ENCODE assay signal across 35 cellular contexts in genomic region chr9:92033307-92033706, GRCh38.
"Had no signal": no experiment of that assay in that cellular context is flagged by ENCODE, and none has a peak within 500 bp of the region (broad histone marks: within the 10 kb centered on the region; RNA-seq: fewer than 3 reads in every experiment).

No MANE protein-coding gene starts in this region.

- H3K4me1 Mint-ChIP-seq: activated naive CD4-positive, alpha-beta T cell treated with anti-CD3 and anti-CD28 coated beads, Interleukin-2, amount 10 ng/mL, durations not matched to agents 7 days and 5 days; activated naive CD4-positive, alpha-beta T cell treated with anti-CD3 and anti-CD28 coated beads, Interleukin-2, amount 50 U/mL, for 24 hours; activated naive CD8-positive, alpha-beta T cell treated with anti-CD3 and anti-CD28 coated beads for 36 hours; activated naive CD8-positive, alpha-beta T cell treated with anti-CD3 and anti-CD28 coated beads, Interleukin-2, amount 10 ng/mL, durations not matched to agents 7 days and 5 days; activated naive CD8-positive, alpha-beta T cell treated with anti-CD3 and anti-CD28 coated beads, Interleukin-2, amount 50 U/mL, for 24 hours; activated T-helper 17 cell treated with anti-CD3 and anti-CD28 coated beads, Interleukin-2, amount 50 U/mL, for 72 hours; central memory CD8-positive, alpha-beta T cell had no signal

- H3K4me3 Mint-ChIP-seq: activated naive CD4-positive, alpha-beta T cell treated with anti-CD3 and anti-CD28 coated beads for 36 hours; activated naive CD4-positive, alpha-beta T cell treated with anti-CD3 and anti-CD28 coated beads, Interleukin-2, amount 10 ng/mL, durations not matched to agents 7 days and 5 days; activated naive CD4-positive, alpha-beta T cell treated with anti-CD3 and anti-CD28 coated beads, Interleukin-2, amount 50 U/mL, for 24 hours; activated naive CD8-positive, alpha-beta T cell; activated naive CD8-positive, alpha-beta T cell treated with anti-CD3 and anti-CD28 coated beads for 36 hours; activated naive CD8-positive, alpha-beta T cell treated with anti-CD3 and anti-CD28 coated beads, Interleukin-2, amount 10 ng/mL, durations not matched to agents 7 days and 5 days; activated naive CD8-positive, alpha-beta T cell treated with anti-CD3 and anti-CD28 coated beads, Interleukin-2, amount 50 U/mL, for 24 hours; activated T-cell treated with anti-CD3 and anti-CD28 coated beads, Interleukin-2, amount 50 U/mL, for 24 hours; activated T-cell treated with anti-CD3 and anti-CD28 coated beads, Interleukin-2, amount 50 U/mL, for 4 hours; activated T-cell treated with anti-CD3 and anti-CD28 coated beads, Interleukin-2, amount 50 U/mL, for 72 hours; activated T-helper 1 cell treated with anti-CD3 and anti-CD28 coated beads, Interleukin-12 subunit alpha, Interleukin-12 subunit beta, Interleukin-2, Interleukin-4 antibody, amounts not matched to agents 30 ng/mL and 10 ng/mL and 1 ng/mL, durations not matched to agents 14 hours and 24 hours and 36 hours; activated T-helper 17 cell treated with anti-CD3 and anti-CD28 coated beads, Interleukin-2, amount 50 U/mL, for 72 hours; brain; central memory CD8-positive, alpha-beta T cell had no signal

- DNase-seq: activated effector memory CD4-positive, alpha-beta T cell treated with anti-CD3 and anti-CD28 coated beads, Interleukin-2, amount 50 U/mL, for 16 hours; activated effector memory CD4-positive, alpha-beta T cell treated with Interleukin-2 at 50 U/mL for 16 hours; activated gamma-delta T cell; activated gamma-delta T cell treated with Interleukin-2 at 50 U/mL for 16 hours; activated naive CD4-positive, alpha-beta T cell; activated naive CD4-positive, alpha-beta T cell treated with anti-CD3 and anti-CD28 coated beads for 36 hours; activated naive CD4-positive, alpha-beta T cell treated with anti-CD3 and anti-CD28 coated beads, Interleukin-2, amount 10 ng/mL, durations not matched to agents 7 days and 5 days; activated naive CD4-positive, alpha-beta T cell treated with anti-CD3 and anti-CD28 coated beads, Interleukin-2, amount 50 U/mL, for 16 hours; activated naive CD4-positive, alpha-beta T cell treated with Interleukin-2 at 50 U/mL for 16 hours; activated naive CD8-positive, alpha-beta T cell treated with anti-CD3 and anti-CD28 coated beads for 36 hours; activated naive CD8-positive, alpha-beta T cell treated with anti-CD3 and anti-CD28 coated beads, Interleukin-2, amount 10 ng/mL, durations not matched to agents 7 days and 5 days; activated naive CD8-positive, alpha-beta T cell treated with anti-CD3 and anti-CD28 coated beads, Interleukin-2, amount 50 U/mL, for 24 hours; activated T-cell treated with anti-CD3 and anti-CD28 coated beads, Interleukin-2, amount 50 U/mL, for 1 hour; activated T-cell treated with anti-CD3 and anti-CD28 coated beads, Interleukin-2, amount 50 U/mL, for 24 hours; activated T-cell treated with anti-CD3 and anti-CD28 coated beads, Interleukin-2, amount 50 U/mL, for 4 hours; activated T-cell treated with anti-CD3 and anti-CD28 coated beads, Interleukin-2, amount 50 U/mL, for 48 hours; activated T-cell treated with anti-CD3 and anti-CD28 coated beads, Interleukin-2, amount 50 U/mL, for 72 hours; adrenal gland; amniotic stem cell; amygdala; anterior cingulate cortex; aorta; body of pancreas; brain microvascular endothelial cell; caudate nucleus; central memory CD4-positive, alpha-beta T cell; cerebellar nuclear complex had no signal

- H3K9me3 Mint-ChIP-seq: activated naive CD4-positive, alpha-beta T cell treated with anti-CD3 and anti-CD28 coated beads for 36 hours; activated naive CD4-positive, alpha-beta T cell treated with anti-CD3 and anti-CD28 coated beads, Interleukin-2, amount 10 ng/mL, durations not matched to agents 7 days and 5 days; activated naive CD4-positive, alpha-beta T cell treated with anti-CD3 and anti-CD28 coated beads, Interleukin-2, amount 50 U/mL, for 24 hours; activated naive CD4-positive, alpha-beta T cell treated with anti-CD3 and anti-CD28 coated beads, Interleukin-2, amount 50 U/mL, for 72 hours; activated naive CD8-positive, alpha-beta T cell treated with anti-CD3 and anti-CD28 coated beads for 36 hours; activated naive CD8-positive, alpha-beta T cell treated with anti-CD3 and anti-CD28 coated beads, Interleukin-2, amount 10 ng/mL, durations not matched to agents 7 days and 5 days; activated naive CD8-positive, alpha-beta T cell treated with anti-CD3 and anti-CD28 coated beads, Interleukin-2, amount 50 U/mL, for 24 hours; activated T-cell treated with anti-CD3 and anti-CD28 coated beads, Interleukin-2, amount 50 U/mL, for 24 hours; activated T-cell treated with anti-CD3 and anti-CD28 coated beads, Interleukin-2, amount 50 U/mL, for 4 hours; activated T-cell treated with anti-CD3 and anti-CD28 coated beads, Interleukin-2, amount 50 U/mL, for 72 hours; activated T-helper 1 cell treated with anti-CD3 and anti-CD28 coated beads, Interleukin-12 subunit alpha, Interleukin-12 subunit beta, Interleukin-2, Interleukin-4 antibody, amounts not matched to agents 30 ng/mL and 10 ng/mL and 1 ng/mL, durations not matched to agents 14 hours and 24 hours and 36 hours; activated T-helper 17 cell treated with anti-CD3 and anti-CD28 coated beads, Interleukin-2, amount 50 U/mL, for 72 hours; activated T-helper 2 cell treated with anti-CD3 and anti-CD28 coated beads, Interferon-gamma antibody, Interleukin-2, Interleukin-4, amounts not matched to agents 10 μg/mL and 5 μg/mL and 100 μg/mL, durations not matched to agents 14 hours and 24 hours and 36 hours; brain; central memory CD8-positive, alpha-beta T cell had no signal

- H3K27me3 Mint-ChIP-seq: activated naive CD4-positive, alpha-beta T cell treated with anti-CD3 and anti-CD28 coated beads, Interleukin-2, amount 10 ng/mL, durations not matched to agents 7 days and 5 days; activated naive CD4-positive, alpha-beta T cell treated with anti-CD3 and anti-CD28 coated beads, Interleukin-2, amount 50 U/mL, for 24 hours; activated naive CD8-positive, alpha-beta T cell; activated naive CD8-positive, alpha-beta T cell treated with anti-CD3 and anti-CD28 coated beads for 36 hours; activated naive CD8-positive, alpha-beta T cell treated with anti-CD3 and anti-CD28 coated beads, Interleukin-2, amount 10 ng/mL, durations not matched to agents 7 days and 5 days; activated naive CD8-positive, alpha-beta T cell treated with anti-CD3 and anti-CD28 coated beads, Interleukin-2, amount 50 U/mL, for 24 hours; activated T-cell treated with anti-CD3 and anti-CD28 coated beads, Interleukin-2, amount 50 U/mL, for 24 hours; activated T-helper 17 cell treated with anti-CD3 and anti-CD28 coated beads, Interleukin-2, amount 50 U/mL, for 72 hours; brain; central memory CD8-positive, alpha-beta T cell had no signal

- H3K27ac Mint-ChIP-seq: activated naive CD4-positive, alpha-beta T cell treated with anti-CD3 and anti-CD28 coated beads for 36 hours; activated naive CD4-positive, alpha-beta T cell treated with anti-CD3 and anti-CD28 coated beads, Interleukin-2, amount 10 ng/mL, durations not matched to agents 7 days and 5 days; activated naive CD4-positive, alpha-beta T cell treated with anti-CD3 and anti-CD28 coated beads, Interleukin-2, amount 50 U/mL, for 72 hours; activated naive CD8-positive, alpha-beta T cell; activated naive CD8-positive, alpha-beta T cell treated with anti-CD3 and anti-CD28 coated beads for 36 hours; activated naive CD8-positive, alpha-beta T cell treated with anti-CD3 and anti-CD28 coated beads, Interleukin-2, amount 10 ng/mL, durations not matched to agents 7 days and 5 days; activated naive CD8-positive, alpha-beta T cell treated with anti-CD3 and anti-CD28 coated beads, Interleukin-2, amount 50 U/mL, for 24 hours; activated T-cell treated with anti-CD3 and anti-CD28 coated beads, Interleukin-2, amount 50 U/mL, for 24 hours; activated T-cell treated with anti-CD3 and anti-CD28 coated beads, Interleukin-2, amount 50 U/mL, for 72 hours; activated T-helper 1 cell treated with anti-CD3 and anti-CD28 coated beads, Interleukin-12 subunit alpha, Interleukin-12 subunit beta, Interleukin-2, Interleukin-4 antibody, amounts not matched to agents 30 ng/mL and 10 ng/mL and 1 ng/mL, durations not matched to agents 14 hours and 24 hours and 36 hours; activated T-helper 2 cell treated with anti-CD3 and anti-CD28 coated beads, Interferon-gamma antibody, Interleukin-2, Interleukin-4, amounts not matched to agents 10 μg/mL and 5 μg/mL and 100 μg/mL, durations not matched to agents 14 hours and 24 hours and 36 hours; brain had no signal

- ATAC-seq: activated naive CD4-positive, alpha-beta T cell treated with anti-CD3 and anti-CD28 coated beads, Interleukin-2, amount 50 U/mL, for 72 hours; activated naive CD8-positive, alpha-beta T cell treated with anti-CD3 and anti-CD28 coated beads, Interleukin-2, amount 50 U/mL, for 24 hours; activated T-cell treated with anti-CD3 and anti-CD28 coated beads, Interleukin-2, amount 50 U/mL, for 4 hours; activated T-cell treated with anti-CD3 and anti-CD28 coated beads, Interleukin-2, amount 50 U/mL, for 72 hours; activated T-helper 17 cell treated with anti-CD3 and anti-CD28 coated beads, Interleukin-2, amount 50 U/mL, for 72 hours; body of pancreas had no signal
